Comparison of ENCODE assay signal across 1 cellular context in the genomic region with DNA sequence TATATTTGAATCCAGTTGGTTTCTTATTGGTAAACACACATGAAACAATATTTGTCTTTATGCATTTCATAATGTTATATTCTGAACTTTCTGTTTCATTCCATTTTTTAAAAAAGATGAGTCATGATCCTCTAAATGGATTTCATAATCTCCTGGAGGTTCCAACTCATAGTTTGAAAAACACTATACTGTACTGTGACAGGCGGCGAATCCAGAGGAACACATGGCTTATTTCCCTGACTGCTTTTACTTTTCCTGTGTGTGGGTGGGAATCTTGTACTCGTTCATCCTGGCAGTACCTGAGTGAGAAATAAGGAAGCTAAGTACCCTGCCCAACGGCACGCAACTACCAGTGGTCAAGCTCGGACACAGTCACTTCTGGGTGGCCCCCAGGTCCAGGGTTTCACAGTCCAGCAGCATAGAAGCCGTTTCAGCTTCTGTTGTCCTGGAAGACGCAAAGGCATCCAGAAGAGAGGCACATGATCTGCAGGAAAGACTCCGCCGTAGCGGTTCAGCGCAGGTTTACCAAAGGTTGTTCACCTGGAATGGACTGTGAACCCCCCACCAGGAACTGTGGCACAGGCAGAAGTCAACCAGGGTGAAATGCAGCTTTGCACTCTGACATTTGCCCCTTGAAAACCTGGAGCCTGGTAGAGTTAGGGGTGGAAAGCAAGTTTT.
TF ChIP-seq lines count a peak whose summit lies in the region.

No MANE protein-coding gene starts in this region.

TF ChIP-seq in A549, 52 proteins besides CTCF, POLR2A, EP300 and RAD21 (continued from another document):
- TF ChIP-seq, protein P1, sequence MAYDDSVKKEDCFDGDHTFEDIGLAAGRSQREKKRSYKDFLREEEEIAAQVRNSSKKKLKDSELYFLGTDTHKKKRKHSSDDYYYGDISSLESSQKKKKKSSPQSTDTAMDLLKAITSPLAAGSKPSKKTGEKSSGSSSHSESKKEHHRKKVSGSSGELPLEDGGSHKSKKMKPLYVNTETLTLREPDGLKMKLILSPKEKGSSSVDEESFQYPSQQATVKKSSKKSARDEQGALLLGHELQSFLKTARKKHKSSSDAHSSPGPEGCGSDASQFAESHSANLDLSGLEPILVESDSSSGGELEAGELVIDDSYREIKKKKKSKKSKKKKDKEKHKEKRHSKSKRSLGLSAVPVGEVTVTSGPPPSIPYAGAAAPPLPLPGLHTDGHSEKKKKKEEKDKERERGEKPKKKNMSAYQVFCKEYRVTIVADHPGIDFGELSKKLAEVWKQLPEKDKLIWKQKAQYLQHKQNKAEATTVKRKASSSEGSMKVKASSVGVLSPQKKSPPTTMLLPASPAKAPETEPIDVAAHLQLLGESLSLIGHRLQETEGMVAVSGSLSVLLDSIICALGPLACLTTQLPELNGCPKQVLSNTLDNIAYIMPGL (CRISPR knock-in tag; IDR thresholded peaks at IDR 0.05; ENCODE audit: borderline replicate concordance) = no peak
- TF ChIP-seq, protein P2, sequence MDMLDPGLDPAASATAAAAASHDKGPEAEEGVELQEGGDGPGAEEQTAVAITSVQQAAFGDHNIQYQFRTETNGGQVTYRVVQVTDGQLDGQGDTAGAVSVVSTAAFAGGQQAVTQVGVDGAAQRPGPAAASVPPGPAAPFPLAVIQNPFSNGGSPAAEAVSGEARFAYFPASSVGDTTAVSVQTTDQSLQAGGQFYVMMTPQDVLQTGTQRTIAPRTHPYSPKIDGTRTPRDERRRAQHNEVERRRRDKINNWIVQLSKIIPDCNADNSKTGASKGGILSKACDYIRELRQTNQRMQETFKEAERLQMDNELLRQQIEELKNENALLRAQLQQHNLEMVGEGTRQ (IDR thresholded peaks at IDR 0.05) = no peak
- TF ChIP-seq NFE2L2 (conservative IDR thresholded peaks at IDR 0.05; ENCODE audit: low read length) (0 out of 2 replicates have a peak, but pooled peaks have one; percentile 3), FOSB (CRISPR knock-in tag; IDR thresholded peaks at IDR 0.05) (no peak)
